ENCODE assay signal across 12 cellular contexts in genomic region chr1:1332774-1333480, GRCh38. TPM values are rescaled to one million over a fixed set of nuclear protein-coding genes. Genes with fewer than 3 reads are reported as not detected.
DNase-seq lines count a peak whose midpoint lies in the region; ATAC-seq, FAIRE-seq and TF ChIP-seq lines count a peak whose summit lies in the region.
"Had no signal": no experiment of that assay in that cellular context is flagged by ENCODE, and none has a peak within 500 bp of the region (broad histone marks: within the 10 kb centered on the region; RNA-seq: fewer than 3 reads in every experiment).

No MANE protein-coding gene starts in this region.

- no peak overlapping the region for H3K4me2 ChIP-seq in HepG2 (ENCODE audit: low read depth, low read length)

- intact Hi-C loops in HepG2 (cut with micrococcal nuclease; ENCODE audit: unreplicated experiment): no loop called here

- peaks cover 24% of the 10 kb centered on the region for H3K4me1 ChIP-seq in HepG2 (ENCODE audit: insufficient read depth, low read length)

- H3K79me2 ChIP-seq in HepG2 (ENCODE audit: insufficient read depth, low read length): no peaks in the 10 kb centered on the region

- H3K9me3 ChIP-seq in HepG2 (ENCODE audit: low read length): no peaks in the 10 kb centered on the region

- POLR2A ChIA-PET in RWPE1 (lab: Yijun Ruan, JAX; ENCODE audit: low non-redundant PET): no interaction called here
- POLR2A ChIA-PET in HepG2 (lab: Yijun Ruan, JAX): interaction anchor here (1.0 to 3.9 kb wide), 2 partner anchors 15 to 42 kb away, joined by 3 to 12 read pairs; partner anchors contain the start of genes AURKAIP1 and DVL1

- WGBS in HepG2 (ENCODE audit: low lambda C conversion rate): 90% methylated on average over 18 of the region's 48 CpGs

- 0 out of 3 replicates have a peak, but pooled peaks have one; percentile 0 for ATAC-seq in HepG2
- ATAC-seq: activated T-cell treated with anti-CD3 and anti-CD28 coated beads, Interleukin-2, amount 50 U/mL, for 72 hours had no signal

- peaks cover 7% of the 10 kb centered on the region; the same call in 1 of the 2 replicates for H4K20me1 ChIP-seq in HepG2 (ENCODE audit: insufficient read depth, low read length)

- TF ChIP-seq EP300 in HepG2 (IDR thresholded peaks at IDR 0.05; ENCODE audit: low read depth in 2 of 2, low read length in 2 of 2) (no peak), HepG2 (CRISPR knock-in tag; IDR thresholded peaks at IDR 0.05; ENCODE audit: borderline replicate concordance) (no peak)

- CTCF ChIA-PET in RWPE1 (lab: Yijun Ruan, JAX) (interaction anchor here (2.0 kb wide), 1 partner anchor 12 kb away, joined by 6 read pairs; no protein-coding TSS in a partner anchor), HepG2 (lab: Yijun Ruan, JAX; ENCODE audit: low intra/inter-chr PET ratio, low total read pairs) (no interaction called here)

- TF ChIP-seq CTCF in 22Rv1 (IDR thresholded peaks at IDR 0.05): no peak
- TF ChIP-seq CTCF in RWPE1 (conservative IDR thresholded peaks at IDR 0.05; ENCODE audit: low read depth): no peak
- TF ChIP-seq CTCF in HepG2 (CRISPR knock-in tag; IDR thresholded peaks at IDR 0.05): no peak

- H3K4me3 ChIP-seq in HepG2 (replicated peaks in 1 of 3; ENCODE audit: insufficient read depth in 1 of 3, low read depth in 2 of 3, low read length in 3 of 3): no peak overlapping the region

- in situ Hi-C loops in HepG2 (cut with HindIII; ENCODE audit: extremely low pct_ligation_motif_present, low pct_unique_long_range_greater_than_20kb): no loop called here

- no TSS peak for BruUV-seq in HepG2 (replicated peaks; lab: Mats Ljungman, UMichigan)

- H3K36me3 ChIP-seq in HepG2 (replicated peaks in 1 of 2; ENCODE audit: control insufficient read depth in 1 of 2, insufficient read depth in 2 of 2, low read length in 2 of 2): peaks cover 0 to 3% of the 10 kb centered on the region in 2 experiments; a peak in 2 of 5 replicates

- H3K9ac ChIP-seq in HepG2 (ENCODE audit: insufficient read depth, low read depth, low read length): no peak overlapping the region

- DNase-seq in RWPE1 (ENCODE audit: low spot score): no peak
- no peak for DNase-seq in HepG2 (ENCODE audit: low spot score)
- DNase-seq in LoVo (ENCODE audit: low spot score): no peak
- DNase-seq in hepatic stellate cell (ENCODE audit: low spot score): no peak
- DNase-seq in AG08396 (ENCODE audit: low spot score): no peak
- DNase-seq: activated CD4-positive, alpha-beta T cell treated with anti-CD3 and anti-CD28 coated beads, Interleukin-2, amount 50 U/mL, for 48 hours; activated T-cell treated with anti-CD3 and anti-CD28 coated beads, Interleukin-2, amount 50 U/mL, for 72 hours; endodermal cell; GF-D8; NCI-H2171 treated with DMSO at 0.1 percent for 48 hours had no signal

- TF ChIP-seq RAD21 in HepG2 (CRISPR knock-in tag; IDR thresholded peaks at IDR 0.05): no peak

- H2AFZ ChIP-seq in HepG2 (ENCODE audit: low read length): no peak overlapping the region

- TF ChIP-seq POLR2A in HepG2 (IDR thresholded peaks at IDR 0.05; ENCODE audit: insufficient read depth in 1 of 2, low read depth in 2 of 2, low read length in 2 of 2): no peak

- no peak for FAIRE-seq in HepG2 (lab: Jason Lieb, UNC)
- FAIRE-seq: TTC549 had no signal

- H3K27me3 ChIP-seq in HepG2 (ENCODE audit: control insufficient read depth in 1 of 2, insufficient read depth in 2 of 2, low read length in 2 of 2): 0 out of 5 replicates have a peak, but pooled peaks cover 0 to 4% of the 10 kb centered on the region in 2 experiments

- H3K27ac ChIP-seq in 22Rv1 (peak overlapping the region; percentile 75), RWPE1 (peak overlapping the region; percentile 68), HepG2 (ENCODE audit: extremely low read length, insufficient read depth, low read length) (no peak overlapping the region)

RNA-seq across cellular contexts. Expression of gene TAS1R3, which starts 1.8 kb away (rescaled TPM):
- total RNA-seq in HepG2 (2016; rRNA removed; fragmentation: Illumina TruSeq; extraction: Trizol): 0.15 TPM in 1 of 2 replicates, not detected in the other
- total RNA-seq in HepG2 (2016; cell fraction: cytosol; rRNA removed; fragmentation: Illumina TruSeq; extraction: Trizol; ENCODE audit: low read depth): not detected in 2 replicates
- 0.13 TPM in 1 of 2 replicates, not detected in the other for total RNA-seq in HepG2 (2016; cell fraction: insoluble cytoplasmic fraction; rRNA removed; fragmentation: Illumina TruSeq; extraction: Trizol)
- not detected in 2 replicates for total RNA-seq in HepG2 (2016; cell fraction: membrane; rRNA removed; fragmentation: Illumina TruSeq; extraction: Trizol)
- total RNA-seq in HepG2 (2016; cell fraction: nucleus; rRNA removed; fragmentation: Illumina TruSeq; extraction: Trizol): 0.12 and 0.25 TPM in 2 replicates
- 0.13 and 0.20 TPM in 2 replicates for polyA plus RNA-seq in HepG2 (2011; rRNA removed)
- 0.13 and 0.21 TPM in 2 replicates for polyA plus RNA-seq in HepG2 (2011; cell fraction: cytosol; rRNA removed)
- 1.5 and 2.4 TPM in 2 replicates for polyA plus RNA-seq in HepG2 (2011; cell fraction: nucleus; rRNA removed)
- 0.17 TPM in 2 replicates for polyA plus RNA-seq in HepG2 (2012)
- not detected in 2 replicates for polyA plus RNA-seq in HepG2 (2016; cell fraction: cytosol; fragmentation: Illumina TruSeq; extraction: Trizol; ENCODE audit: low read depth)
- not detected in 2 replicates for polyA plus RNA-seq in HepG2 (2016; cell fraction: insoluble cytoplasmic fraction; fragmentation: Illumina TruSeq; extraction: Trizol; ENCODE audit: low read depth)
- polyA plus RNA-seq in HepG2 (2016; cell fraction: membrane; fragmentation: Illumina TruSeq; extraction: Trizol; ENCODE audit: low read depth): 0.07 TPM in 1 of 2 replicates, not detected in the other
- 0.25 and 0.30 TPM in 2 replicates for polyA plus RNA-seq in HepG2 (2016; cell fraction: nucleus; fragmentation: Illumina TruSeq; extraction: Trizol; ENCODE audit: insufficient read depth, low read depth)
- polyA minus RNA-seq in HepG2 (2011; rRNA and poly(A)+ RNA removed; ENCODE audit: low replicate concordance): 1.2 TPM in 2 replicates
- polyA minus RNA-seq in HepG2 (2011; cell fraction: cytosol; rRNA and poly(A)+ RNA removed): 0.20 and 0.26 TPM in 2 replicates
- polyA minus RNA-seq in HepG2 (2011; cell fraction: nucleus; rRNA and poly(A)+ RNA removed): 0.64 and 0.75 TPM in 2 replicates

RNA-seq across cellular contexts. Expression of gene CPTP, which starts 8.3 kb away (rescaled TPM):
- total RNA-seq in HepG2 (2016; rRNA removed; fragmentation: Illumina TruSeq; extraction: Trizol): 7.2 and 9.3 TPM in 2 replicates
- 6.9 and 8.7 TPM in 2 replicates for total RNA-seq in HepG2 (2016; cell fraction: cytosol; rRNA removed; fragmentation: Illumina TruSeq; extraction: Trizol; ENCODE audit: low read depth)
- 6.2 and 9.8 TPM in 2 replicates for total RNA-seq in HepG2 (2016; cell fraction: insoluble cytoplasmic fraction; rRNA removed; fragmentation: Illumina TruSeq; extraction: Trizol)
- 15.1 and 19.3 TPM in 2 replicates for total RNA-seq in HepG2 (2016; cell fraction: membrane; rRNA removed; fragmentation: Illumina TruSeq; extraction: Trizol)
- total RNA-seq in HepG2 (2016; cell fraction: nucleus; rRNA removed; fragmentation: Illumina TruSeq; extraction: Trizol): 7.2 and 8.0 TPM in 2 replicates
- 5.5 and 8.0 TPM in 2 replicates for polyA plus RNA-seq in HepG2 (2011; rRNA removed)
- polyA plus RNA-seq in HepG2 (2011; cell fraction: cytosol; rRNA removed): 7.7 and 13.2 TPM in 2 replicates
- 11.5 and 12.6 TPM in 2 replicates for polyA plus RNA-seq in HepG2 (2011; cell fraction: nucleus; rRNA removed)
- 7.1 and 9.6 TPM in 2 replicates for polyA plus RNA-seq in HepG2 (2012)
- 12.5 and 15.0 TPM in 2 replicates for polyA plus RNA-seq in HepG2 (2016; cell fraction: cytosol; fragmentation: Illumina TruSeq; extraction: Trizol; ENCODE audit: low read depth)
- 13.9 and 15.2 TPM in 2 replicates for polyA plus RNA-seq in HepG2 (2016; cell fraction: insoluble cytoplasmic fraction; fragmentation: Illumina TruSeq; extraction: Trizol; ENCODE audit: low read depth)
- 23.5 and 26.0 TPM in 2 replicates for polyA plus RNA-seq in HepG2 (2016; cell fraction: membrane; fragmentation: Illumina TruSeq; extraction: Trizol; ENCODE audit: low read depth)
- polyA plus RNA-seq in HepG2 (2016; cell fraction: nucleus; fragmentation: Illumina TruSeq; extraction: Trizol; ENCODE audit: insufficient read depth, low read depth): 16.7 and 16.9 TPM in 2 replicates
- 9.3 and 18.2 TPM in 2 replicates for polyA minus RNA-seq in HepG2 (2011; rRNA and poly(A)+ RNA removed; ENCODE audit: low replicate concordance)
- 13.4 and 15.4 TPM in 2 replicates for polyA minus RNA-seq in HepG2 (2011; cell fraction: cytosol; rRNA and poly(A)+ RNA removed)
- polyA minus RNA-seq in HepG2 (2011; cell fraction: nucleus; rRNA and poly(A)+ RNA removed): 9.8 and 11.6 TPM in 2 replicates

RNA-seq across cellular contexts. Expression of gene INTS11, which starts 8.5 kb away (rescaled TPM):
- total RNA-seq in HepG2 (2016; rRNA removed; fragmentation: Illumina TruSeq; extraction: Trizol): 46.4 and 52.8 TPM in 2 replicates
- total RNA-seq in HepG2 (2016; cell fraction: cytosol; rRNA removed; fragmentation: Illumina TruSeq; extraction: Trizol; ENCODE audit: low read depth): 23.1 and 23.4 TPM in 2 replicates
- total RNA-seq in HepG2 (2016; cell fraction: insoluble cytoplasmic fraction; rRNA removed; fragmentation: Illumina TruSeq; extraction: Trizol): 37.6 and 53.6 TPM in 2 replicates
- 22.1 and 22.9 TPM in 2 replicates for total RNA-seq in HepG2 (2016; cell fraction: membrane; rRNA removed; fragmentation: Illumina TruSeq; extraction: Trizol)
- total RNA-seq in HepG2 (2016; cell fraction: nucleus; rRNA removed; fragmentation: Illumina TruSeq; extraction: Trizol): 43.7 and 54.4 TPM in 2 replicates
- 94.8 and 104 TPM in 2 replicates for polyA plus RNA-seq in HepG2 (2011; rRNA removed)
- polyA plus RNA-seq in HepG2 (2011; cell fraction: cytosol; rRNA removed): 80.0 and 107 TPM in 2 replicates
- polyA plus RNA-seq in HepG2 (2011; cell fraction: nucleus; rRNA removed): 412 and 553 TPM in 2 replicates
- 69.0 and 86.1 TPM in 2 replicates for polyA plus RNA-seq in HepG2 (2012)
- 11.0 and 11.1 TPM in 2 replicates for polyA plus RNA-seq in HepG2 (2016; cell fraction: cytosol; fragmentation: Illumina TruSeq; extraction: Trizol; ENCODE audit: low read depth)
- 38.3 and 53.4 TPM in 2 replicates for polyA plus RNA-seq in HepG2 (2016; cell fraction: insoluble cytoplasmic fraction; fragmentation: Illumina TruSeq; extraction: Trizol; ENCODE audit: low read depth)
- 14.8 and 15.0 TPM in 2 replicates for polyA plus RNA-seq in HepG2 (2016; cell fraction: membrane; fragmentation: Illumina TruSeq; extraction: Trizol; ENCODE audit: low read depth)
- polyA plus RNA-seq in HepG2 (2016; cell fraction: nucleus; fragmentation: Illumina TruSeq; extraction: Trizol; ENCODE audit: insufficient read depth, low read depth): 173 and 181 TPM in 2 replicates
- 120 and 176 TPM in 2 replicates for polyA minus RNA-seq in HepG2 (2011; rRNA and poly(A)+ RNA removed; ENCODE audit: low replicate concordance)
- 37.5 and 38.1 TPM in 2 replicates for polyA minus RNA-seq in HepG2 (2011; cell fraction: cytosol; rRNA and poly(A)+ RNA removed)
- 64.4 and 69.0 TPM in 2 replicates for polyA minus RNA-seq in HepG2 (2011; cell fraction: nucleus; rRNA and poly(A)+ RNA removed)

RNA-seq across cellular contexts. Expression of gene DVL1, which starts 16.3 kb away (rescaled TPM):
- 42.8 and 60.4 TPM in 2 replicates for total RNA-seq in HepG2 (2016; rRNA removed; fragmentation: Illumina TruSeq; extraction: Trizol)
- 36.3 and 41.3 TPM in 2 replicates for total RNA-seq in HepG2 (2016; cell fraction: cytosol; rRNA removed; fragmentation: Illumina TruSeq; extraction: Trizol; ENCODE audit: low read depth)
- total RNA-seq in HepG2 (2016; cell fraction: insoluble cytoplasmic fraction; rRNA removed; fragmentation: Illumina TruSeq; extraction: Trizol): 36.7 and 61.0 TPM in 2 replicates
- total RNA-seq in HepG2 (2016; cell fraction: membrane; rRNA removed; fragmentation: Illumina TruSeq; extraction: Trizol): 84.2 and 90.2 TPM in 2 replicates
- 38.1 and 46.4 TPM in 2 replicates for total RNA-seq in HepG2 (2016; cell fraction: nucleus; rRNA removed; fragmentation: Illumina TruSeq; extraction: Trizol)
- polyA plus RNA-seq in HepG2 (2011; rRNA removed): 30.8 and 49.5 TPM in 2 replicates
- polyA plus RNA-seq in HepG2 (2011; cell fraction: cytosol; rRNA removed): 25.9 and 50.1 TPM in 2 replicates
- polyA plus RNA-seq in HepG2 (2011; cell fraction: nucleus; rRNA removed): 153 and 204 TPM in 2 replicates
- polyA plus RNA-seq in HepG2 (2012): 29.7 and 38.8 TPM in 2 replicates
- polyA plus RNA-seq in HepG2 (2016; cell fraction: cytosol; fragmentation: Illumina TruSeq; extraction: Trizol; ENCODE audit: low read depth): 26.3 and 31.1 TPM in 2 replicates
- 34.3 and 36.1 TPM in 2 replicates for polyA plus RNA-seq in HepG2 (2016; cell fraction: insoluble cytoplasmic fraction; fragmentation: Illumina TruSeq; extraction: Trizol; ENCODE audit: low read depth)
- 54.8 and 63.5 TPM in 2 replicates for polyA plus RNA-seq in HepG2 (2016; cell fraction: membrane; fragmentation: Illumina TruSeq; extraction: Trizol; ENCODE audit: low read depth)
- 84.5 and 84.8 TPM in 2 replicates for polyA plus RNA-seq in HepG2 (2016; cell fraction: nucleus; fragmentation: Illumina TruSeq; extraction: Trizol; ENCODE audit: insufficient read depth, low read depth)
- 41.6 and 83.7 TPM in 2 replicates for polyA minus RNA-seq in HepG2 (2011; rRNA and poly(A)+ RNA removed; ENCODE audit: low replicate concordance)
- polyA minus RNA-seq in HepG2 (2011; cell fraction: cytosol; rRNA and poly(A)+ RNA removed): 26.2 and 33.4 TPM in 2 replicates
- polyA minus RNA-seq in HepG2 (2011; cell fraction: nucleus; rRNA and poly(A)+ RNA removed): 27.6 and 29.8 TPM in 2 replicates

RNA-seq across cellular contexts. Expression of gene PUSL1, which starts 24.5 kb away (rescaled TPM):
- total RNA-seq in HepG2 (2016; rRNA removed; fragmentation: Illumina TruSeq; extraction: Trizol): 21.7 and 22.2 TPM in 2 replicates
- 24.8 and 28.1 TPM in 2 replicates for total RNA-seq in HepG2 (2016; cell fraction: cytosol; rRNA removed; fragmentation: Illumina TruSeq; extraction: Trizol; ENCODE audit: low read depth)
- total RNA-seq in HepG2 (2016; cell fraction: insoluble cytoplasmic fraction; rRNA removed; fragmentation: Illumina TruSeq; extraction: Trizol): 20.1 and 22.6 TPM in 2 replicates
- 31.7 and 36.4 TPM in 2 replicates for total RNA-seq in HepG2 (2016; cell fraction: membrane; rRNA removed; fragmentation: Illumina TruSeq; extraction: Trizol)
- total RNA-seq in HepG2 (2016; cell fraction: nucleus; rRNA removed; fragmentation: Illumina TruSeq; extraction: Trizol): 11.4 and 12.3 TPM in 2 replicates
- polyA plus RNA-seq in HepG2 (2011; rRNA removed): 8.3 and 9.8 TPM in 2 replicates
- polyA plus RNA-seq in HepG2 (2011; cell fraction: cytosol; rRNA removed): 7.8 and 16.6 TPM in 2 replicates
- polyA plus RNA-seq in HepG2 (2011; cell fraction: nucleus; rRNA removed): 25.8 and 26.1 TPM in 2 replicates
- 3.8 and 6.3 TPM in 2 replicates for polyA plus RNA-seq in HepG2 (2012)
- 31.1 and 33.4 TPM in 2 replicates for polyA plus RNA-seq in HepG2 (2016; cell fraction: cytosol; fragmentation: Illumina TruSeq; extraction: Trizol; ENCODE audit: low read depth)
- polyA plus RNA-seq in HepG2 (2016; cell fraction: insoluble cytoplasmic fraction; fragmentation: Illumina TruSeq; extraction: Trizol; ENCODE audit: low read depth): 23.1 and 24.5 TPM in 2 replicates
- 29.1 and 32.2 TPM in 2 replicates for polyA plus RNA-seq in HepG2 (2016; cell fraction: membrane; fragmentation: Illumina TruSeq; extraction: Trizol; ENCODE audit: low read depth)
- polyA plus RNA-seq in HepG2 (2016; cell fraction: nucleus; fragmentation: Illumina TruSeq; extraction: Trizol; ENCODE audit: insufficient read depth, low read depth): 20.2 and 22.1 TPM in 2 replicates
- polyA minus RNA-seq in HepG2 (2011; rRNA and poly(A)+ RNA removed; ENCODE audit: low replicate concordance): 13.5 and 21.4 TPM in 2 replicates
- 5.6 and 5.9 TPM in 2 replicates for polyA minus RNA-seq in HepG2 (2011; cell fraction: cytosol; rRNA and poly(A)+ RNA removed)
- 6.5 and 9.0 TPM in 2 replicates for polyA minus RNA-seq in HepG2 (2011; cell fraction: nucleus; rRNA and poly(A)+ RNA removed)
